Comparison of ENCODE assay signal across 30 cellular contexts in the genomic region with DNA sequence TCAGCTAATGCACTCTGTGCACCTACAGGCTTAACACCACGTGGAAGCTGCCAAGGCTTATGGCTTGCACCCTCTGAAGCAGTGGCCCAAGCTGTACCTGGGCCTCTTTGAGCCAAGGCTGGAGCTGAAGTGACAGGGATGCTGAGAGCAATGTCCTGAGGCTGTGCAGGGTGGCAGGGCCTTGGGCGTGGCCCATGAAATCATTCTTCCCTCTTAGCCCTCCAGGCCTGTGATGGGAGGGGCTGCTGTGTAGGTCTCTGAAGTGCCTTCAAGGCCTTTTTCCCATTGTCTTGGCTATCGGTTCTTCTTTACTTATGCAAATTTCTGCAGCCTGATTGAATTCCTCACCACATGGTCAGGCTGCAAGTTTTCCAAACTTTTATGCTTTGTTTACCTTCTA. TPM values are rescaled to one million over a fixed set of nuclear protein-coding genes. Genes with fewer than 3 reads are reported as not detected.
"Had no signal": no experiment of that assay in that cellular context is flagged by ENCODE, and none has a peak within 500 bp of the region (broad histone marks: within the 10 kb centered on the region; RNA-seq: fewer than 3 reads in every experiment).

No MANE protein-coding gene starts in this region.

- H3K36me3 Mint-ChIP-seq: activated naive CD8-positive, alpha-beta T cell; brain had no signal

- H3K4me1 Mint-ChIP-seq: activated CD4-positive, alpha-beta memory T cell treated with anti-CD3 and anti-CD28 coated beads, Interleukin-2, amount 10 ng/mL, durations not matched to agents 7 days and 5 days; activated CD4-positive, alpha-beta T cell treated with anti-CD3 and anti-CD28 coated beads, Interleukin-2, amount 10 ng/mL, durations not matched to agents 7 days and 5 days; brain; endodermal cell; WTC11 had no signal

- H3K27me3 ChIP-seq: breast epithelium, cardiac muscle cell, colonic mucosa, dorsolateral prefrontal cortex had no signal

- H3K9me3 ChIP-seq: colonic mucosa had no signal

- H3K27ac ChIP-seq: breast epithelium, cardiac muscle cell, colonic mucosa, dorsolateral prefrontal cortex had no signal

- H3K4me3 ChIP-seq: breast epithelium, cardiac muscle cell, colonic mucosa, dorsolateral prefrontal cortex had no signal

- H3K27me3 Mint-ChIP-seq: activated CD4-positive, alpha-beta memory T cell treated with anti-CD3 and anti-CD28 coated beads, Interleukin-2, amount 10 ng/mL, durations not matched to agents 7 days and 5 days; activated CD4-positive, alpha-beta T cell treated with anti-CD3 and anti-CD28 coated beads, Interleukin-2, amount 10 ng/mL, durations not matched to agents 7 days and 5 days; activated naive CD8-positive, alpha-beta T cell; activated T-cell treated with anti-CD3 and anti-CD28 coated beads, Interleukin-2, amount 50 U/mL, for 24 hours; brain; dendritic cell treated with granulocyte-macrophage colony-stimulating factor and Interleukin-4, amounts not matched to agents 40 ng/mL and 50 ng/mL, for 4 days had no signal

- ATAC-seq: activated T-cell treated with anti-CD3 and anti-CD28 coated beads, Interleukin-2, amount 50 U/mL, for 72 hours; esophagus mucosa; WTC11 had no signal

- DNase-seq: activated CD4-positive, alpha-beta memory T cell treated with anti-CD3 and anti-CD28 coated beads, Interleukin-2, amount 10 ng/mL, durations not matched to agents 7 days and 5 days; activated CD4-positive, alpha-beta T cell treated with anti-CD3 and anti-CD28 coated beads for 1 hour; activated CD4-positive, alpha-beta T cell treated with anti-CD3 and anti-CD28 coated beads for 4 hours; activated CD4-positive, alpha-beta T cell treated with anti-CD3 and anti-CD28 coated beads, Interleukin-2, amount 10 ng/mL, durations not matched to agents 7 days and 5 days; activated CD4-positive, alpha-beta T cell treated with anti-CD3 and anti-CD28 coated beads, Interleukin-2, amount 50 U/mL, for 4 hours; activated CD8-positive, alpha-beta memory T cell treated with anti-CD3 and anti-CD28 coated beads, Interleukin-2, amount 50 U/mL, for 48 hours; activated gamma-delta T cell treated with Interleukin-2 at 50 U/mL for 16 hours; activated naive CD4-positive, alpha-beta T cell treated with anti-CD3 and anti-CD28 coated beads, Interleukin-2, amount 50 U/mL, for 16 hours; activated naive CD4-positive, alpha-beta T cell treated with Interleukin-2 at 50 U/mL for 16 hours; activated T-cell treated with anti-CD3 and anti-CD28 coated beads for 4 hours; activated T-cell treated with anti-CD3 and anti-CD28 coated beads, Interleukin-2, amount 50 U/mL, for 24 hours; activated T-cell treated with anti-CD3 and anti-CD28 coated beads, Interleukin-2, amount 50 U/mL, for 72 hours; amniotic stem cell; aorta; central memory CD4-positive, alpha-beta T cell; cerebellar nuclear complex; colonic mucosa; dorsolateral prefrontal cortex; effector memory CD4-positive, alpha-beta T cell; endodermal cell; foreskin fibroblast; head of caudate nucleus; T-helper 2 cell had no signal

- H3K4me3 Mint-ChIP-seq: activated CD4-positive, alpha-beta memory T cell treated with anti-CD3 and anti-CD28 coated beads, Interleukin-2, amount 10 ng/mL, durations not matched to agents 7 days and 5 days; activated CD4-positive, alpha-beta T cell treated with anti-CD3 and anti-CD28 coated beads, Interleukin-2, amount 10 ng/mL, durations not matched to agents 7 days and 5 days; activated naive CD8-positive, alpha-beta T cell; activated T-cell treated with anti-CD3 and anti-CD28 coated beads, Interleukin-2, amount 50 U/mL, for 24 hours; activated T-cell treated with anti-CD3 and anti-CD28 coated beads, Interleukin-2, amount 50 U/mL, for 72 hours; brain; dendritic cell treated with granulocyte-macrophage colony-stimulating factor and Interleukin-4, amounts not matched to agents 40 ng/mL and 50 ng/mL, for 4 days; endodermal cell; WTC11 had no signal

- H3K27ac Mint-ChIP-seq: activated CD4-positive, alpha-beta memory T cell treated with anti-CD3 and anti-CD28 coated beads, Interleukin-2, amount 10 ng/mL, durations not matched to agents 7 days and 5 days; activated CD4-positive, alpha-beta T cell treated with anti-CD3 and anti-CD28 coated beads, Interleukin-2, amount 10 ng/mL, durations not matched to agents 7 days and 5 days; activated naive CD8-positive, alpha-beta T cell; activated T-cell treated with anti-CD3 and anti-CD28 coated beads, Interleukin-2, amount 50 U/mL, for 24 hours; activated T-cell treated with anti-CD3 and anti-CD28 coated beads, Interleukin-2, amount 50 U/mL, for 72 hours; brain; dendritic cell treated with granulocyte-macrophage colony-stimulating factor and Interleukin-4, amounts not matched to agents 40 ng/mL and 50 ng/mL, for 4 days; endodermal cell; WTC11 had no signal

- H3K36me3 ChIP-seq: breast epithelium, cardiac muscle cell, colonic mucosa had no signal

- H3K4me1 ChIP-seq: breast epithelium, colonic mucosa had no signal

RNA-seq across cellular contexts. Expression of gene TMTC1, which starts 47.4 kb away (rescaled TPM):
- total RNA-seq: activated CD4-positive, alpha-beta T cell treated with anti-CD3 and anti-CD28 coated beads, Interleukin-2, amount 10 ng/mL, durations not matched to agents 7 days and 5 days had no signal
